ENCODE assay signal across 7 cellular contexts in genomic region chr6:149927025-149927424, GRCh38. TPM values are rescaled to one million over a fixed set of nuclear protein-coding genes. Genes with fewer than 3 reads are reported as not detected.
"Had no signal": no experiment of that assay in that cellular context is flagged by ENCODE, and none has a peak within 500 bp of the region (broad histone marks: within the 10 kb centered on the region; RNA-seq: fewer than 3 reads in every experiment).

No MANE protein-coding gene starts in this region.

RNA-seq across cellular contexts. Expression of gene RAET1G, which starts 4.1 kb away (rescaled TPM):
- total RNA-seq: OCI-LY7, PC-9, Peyer's patch, Right ventricle myocardium superior, SJCRH30, SK-MEL-5 had no signal

RNA-seq across cellular contexts. Expression of gene ULBP2, which starts 14.8 kb away (rescaled TPM):
- total RNA-seq: Peyer's patch had no signal

RNA-seq across cellular contexts. Expression of gene RAET1E, which starts 29.1 kb away (rescaled TPM):
- total RNA-seq: OCI-LY7, Peyer's patch, SJCRH30, SJSA1, SK-MEL-5 had no signal

RNA-seq across cellular contexts. Expression of gene ULBP1, which starts 36.7 kb away (rescaled TPM):
- total RNA-seq: Peyer's patch, SK-MEL-5 had no signal
